ENCODE assay signal across 11 cellular contexts in genomic region chr1:231828182-231828920, GRCh38.
DNase-seq lines count a peak whose midpoint lies in the region; ATAC-seq and TF ChIP-seq lines count a peak whose summit lies in the region.
"Had no signal": no experiment of that assay in that cellular context is flagged by ENCODE, and none has a peak within 500 bp of the region (broad histone marks: within the 10 kb centered on the region; RNA-seq: fewer than 3 reads in every experiment).

No MANE protein-coding gene starts in this region.

- no peak overlapping the region for H3K4me3 ChIP-seq in astrocyte of the cerebellum (ENCODE audit: low read depth, low read length)
- H3K4me3 ChIP-seq: coronary artery, upper lobe of left lung had no signal

- in situ Hi-C loops in astrocyte of the cerebellum (cut with HindIII; ENCODE audit: low sequenced_read_pairs): no loop called here
- in situ Hi-C loops in G401 (cut with HindIII; ENCODE audit: low sequenced_read_pairs): no loop called here

- TF ChIP-seq CTCF in astrocyte of the cerebellum (IDR thresholded peaks at IDR 0.05; ENCODE audit: low read depth, low read length, missing control alignments) (no peak), GM20000 (IDR thresholded peaks at IDR 0.05; ENCODE audit: extremely low read depth, missing control alignments) (no peak)

- DNase-seq in A172 (ENCODE audit: low spot score): peak; percentile 98
- peak; percentile 31 for DNase-seq in HPDE6-E6E7 (ENCODE audit: extremely low spot score)
- DNase-seq in astrocyte of the cerebellum (ENCODE audit: low read depth): peak; percentile 60
- DNase-seq in hepatic stellate cell (ENCODE audit: low spot score): peak; percentile 62
- DNase-seq in GM20000 (ENCODE audit: low spot score): no peak
- DNase-seq in G401 (ENCODE audit: low spot score): no peak
- DNase-seq in activated CD4-positive, CD25-positive, alpha-beta regulatory T cell (lab: John Stamatoyannopoulos, UW): no peak
- DNase-seq: NCI-H2029, upper lobe of left lung had no signal

- no peak for ATAC-seq in HG02852 (IDR thresholded peaks at IDR 0.05; ENCODE audit: unreplicated experiment)

Comparison
In these comparisons a context has a peak if more than half of its experiments do, and no peak if none do; other contexts are left out.
1. DNase-seq: peak in A172 (single experiment), HPDE6-E6E7 (single experiment), astrocyte of the cerebellum (single experiment) and hepatic stellate cell (single experiment); none in GM20000 (single experiment), G401 (single experiment) and activated CD4-positive, CD25-positive, alpha-beta regulatory T cell (0 of 4).